ENCODE assay signal across 1 cellular context in the genomic region with DNA sequence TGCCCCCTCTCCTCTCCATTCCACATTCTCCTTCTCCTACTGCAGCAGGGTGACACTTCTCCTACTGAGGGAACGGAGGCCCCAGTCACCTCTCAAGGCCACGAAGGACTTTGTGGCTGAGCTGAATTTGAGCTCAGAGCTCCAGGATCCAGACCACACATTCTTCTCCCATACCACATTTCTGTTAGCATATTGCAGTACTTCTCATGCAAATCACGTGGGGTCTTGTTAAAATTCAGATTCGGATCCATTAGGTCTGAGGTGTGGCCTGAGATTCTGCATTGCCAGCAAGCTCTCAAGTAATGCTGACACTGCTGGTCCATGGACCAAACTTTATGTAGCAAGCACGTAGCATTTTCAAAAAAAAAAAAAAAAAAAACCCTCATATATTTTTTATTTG.
TF ChIP-seq lines count a peak whose summit lies in the region.

No MANE protein-coding gene starts in this region.

TF ChIP-seq in WTC11, 78 proteins besides CTCF, POLR2A, EP300 and RAD21:
- TF ChIP-seq, protein P1, sequence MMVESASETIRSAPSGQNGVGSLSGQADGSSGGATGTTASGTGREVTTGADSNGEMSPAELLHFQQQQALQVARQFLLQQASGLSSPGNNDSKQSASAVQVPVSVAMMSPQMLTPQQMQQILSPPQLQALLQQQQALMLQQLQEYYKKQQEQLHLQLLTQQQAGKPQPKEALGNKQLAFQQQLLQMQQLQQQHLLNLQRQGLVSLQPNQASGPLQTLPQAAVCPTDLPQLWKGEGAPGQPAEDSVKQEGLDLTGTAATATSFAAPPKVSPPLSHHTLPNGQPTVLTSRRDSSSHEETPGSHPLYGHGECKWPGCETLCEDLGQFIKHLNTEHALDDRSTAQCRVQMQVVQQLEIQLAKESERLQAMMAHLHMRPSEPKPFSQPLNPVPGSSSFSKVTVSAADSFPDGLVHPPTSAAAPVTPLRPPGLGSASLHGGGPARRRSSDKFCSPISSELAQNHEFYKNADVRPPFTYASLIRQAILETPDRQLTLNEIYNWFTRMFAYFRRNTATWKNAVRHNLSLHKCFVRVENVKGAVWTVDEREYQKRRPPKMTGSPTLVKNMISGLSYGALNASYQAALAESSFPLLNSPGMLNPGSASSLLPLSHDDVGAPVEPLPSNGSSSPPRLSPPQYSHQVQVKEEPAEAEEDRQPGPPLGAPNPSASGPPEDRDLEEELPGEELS (CRISPR knock-in tag; IDR thresholded peaks at IDR 0.05) = no peak
- TF ChIP-seq, protein P2, sequence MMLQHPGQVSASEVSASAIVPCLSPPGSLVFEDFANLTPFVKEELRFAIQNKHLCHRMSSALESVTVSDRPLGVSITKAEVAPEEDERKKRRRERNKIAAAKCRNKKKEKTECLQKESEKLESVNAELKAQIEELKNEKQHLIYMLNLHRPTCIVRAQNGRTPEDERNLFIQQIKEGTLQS (CRISPR knock-in tag; conservative IDR thresholded peaks at IDR 0.05) = no peak
- TF ChIP-seq RELA (CRISPR knock-in tag; IDR thresholded peaks at IDR 0.05; ENCODE audit: borderline replicate concordance) (no peak), RORB (CRISPR knock-in tag; IDR thresholded peaks at IDR 0.05) (no peak), EMX1 (CRISPR knock-in tag; IDR thresholded peaks at IDR 0.05) (no peak), ZNF263 (CRISPR knock-in tag; IDR thresholded peaks at IDR 0.05; ENCODE audit: low read depth) (no peak), ZNF138 (CRISPR knock-in tag; conservative IDR thresholded peaks at IDR 0.05) (no peak), GTF2I (CRISPR knock-in tag; conservative IDR thresholded peaks at IDR 0.05) (no peak), ZNF416 (CRISPR knock-in tag; IDR thresholded peaks at IDR 0.05) (no peak), NR1H2 (CRISPR knock-in tag; IDR thresholded peaks at IDR 0.05) (no peak)
- TF ChIP-seq, protein P3, sequence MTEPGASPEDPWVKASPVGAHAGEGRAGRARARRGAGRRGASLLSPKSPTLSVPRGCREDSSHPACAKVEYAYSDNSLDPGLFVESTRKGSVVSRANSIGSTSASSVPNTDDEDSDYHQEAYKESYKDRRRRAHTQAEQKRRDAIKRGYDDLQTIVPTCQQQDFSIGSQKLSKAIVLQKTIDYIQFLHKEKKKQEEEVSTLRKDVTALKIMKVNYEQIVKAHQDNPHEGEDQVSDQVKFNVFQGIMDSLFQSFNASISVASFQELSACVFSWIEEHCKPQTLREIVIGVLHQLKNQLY (CRISPR knock-in tag; IDR thresholded peaks at IDR 0.05) = no peak
- TF ChIP-seq, protein P4, sequence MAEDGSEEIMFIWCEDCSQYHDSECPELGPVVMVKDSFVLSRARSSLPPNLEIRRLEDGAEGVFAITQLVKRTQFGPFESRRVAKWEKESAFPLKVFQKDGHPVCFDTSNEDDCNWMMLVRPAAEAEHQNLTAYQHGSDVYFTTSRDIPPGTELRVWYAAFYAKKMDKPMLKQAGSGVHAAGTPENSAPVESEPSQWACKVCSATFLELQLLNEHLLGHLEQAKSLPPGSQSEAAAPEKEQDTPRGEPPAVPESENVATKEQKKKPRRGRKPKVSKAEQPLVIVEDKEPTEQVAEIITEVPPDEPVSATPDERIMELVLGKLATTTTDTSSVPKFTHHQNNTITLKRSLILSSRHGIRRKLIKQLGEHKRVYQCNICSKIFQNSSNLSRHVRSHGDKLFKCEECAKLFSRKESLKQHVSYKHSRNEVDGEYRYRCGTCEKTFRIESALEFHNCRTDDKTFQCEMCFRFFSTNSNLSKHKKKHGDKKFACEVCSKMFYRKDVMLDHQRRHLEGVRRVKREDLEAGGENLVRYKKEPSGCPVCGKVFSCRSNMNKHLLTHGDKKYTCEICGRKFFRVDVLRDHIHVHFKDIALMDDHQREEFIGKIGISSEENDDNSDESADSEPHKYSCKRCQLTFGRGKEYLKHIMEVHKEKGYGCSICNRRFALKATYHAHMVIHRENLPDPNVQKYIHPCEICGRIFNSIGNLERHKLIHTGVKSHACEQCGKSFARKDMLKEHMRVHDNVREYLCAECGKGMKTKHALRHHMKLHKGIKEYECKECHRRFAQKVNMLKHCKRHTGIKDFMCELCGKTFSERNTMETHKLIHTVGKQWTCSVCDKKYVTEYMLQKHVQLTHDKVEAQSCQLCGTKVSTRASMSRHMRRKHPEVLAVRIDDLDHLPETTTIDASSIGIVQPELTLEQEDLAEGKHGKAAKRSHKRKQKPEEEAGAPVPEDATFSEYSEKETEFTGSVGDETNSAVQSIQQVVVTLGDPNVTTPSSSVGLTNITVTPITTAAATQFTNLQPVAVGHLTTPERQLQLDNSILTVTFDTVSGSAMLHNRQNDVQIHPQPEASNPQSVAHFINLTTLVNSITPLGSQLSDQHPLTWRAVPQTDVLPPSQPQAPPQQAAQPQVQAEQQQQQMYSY (CRISPR knock-in tag; IDR thresholded peaks at IDR 0.05) = no peak
- TF ChIP-seq, protein P5, sequence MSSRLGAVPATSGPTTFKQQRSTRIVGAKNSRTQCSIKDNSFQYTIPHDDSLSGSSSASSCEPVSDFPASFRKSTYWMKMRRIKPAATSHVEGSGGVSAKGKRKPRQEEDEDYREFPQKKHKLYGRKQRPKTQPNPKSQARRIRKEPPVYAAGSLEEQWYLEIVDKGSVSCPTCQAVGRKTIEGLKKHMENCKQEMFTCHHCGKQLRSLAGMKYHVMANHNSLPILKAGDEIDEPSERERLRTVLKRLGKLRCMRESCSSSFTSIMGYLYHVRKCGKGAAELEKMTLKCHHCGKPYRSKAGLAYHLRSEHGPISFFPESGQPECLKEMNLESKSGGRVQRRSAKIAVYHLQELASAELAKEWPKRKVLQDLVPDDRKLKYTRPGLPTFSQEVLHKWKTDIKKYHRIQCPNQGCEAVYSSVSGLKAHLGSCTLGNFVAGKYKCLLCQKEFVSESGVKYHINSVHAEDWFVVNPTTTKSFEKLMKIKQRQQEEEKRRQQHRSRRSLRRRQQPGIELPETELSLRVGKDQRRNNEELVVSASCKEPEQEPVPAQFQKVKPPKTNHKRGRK (CRISPR knock-in tag; IDR thresholded peaks at IDR 0.05; ENCODE audit: borderline replicate concordance) = no peak
